Comparison of ENCODE assay signal across 18 cellular contexts in genomic region chrX:43970528-43970927, GRCh38. TPM values are rescaled to one million over a fixed set of nuclear protein-coding genes. Genes with fewer than 3 reads are reported as not detected.
DNase-seq lines count a peak whose midpoint lies in the region; TF ChIP-seq lines count a peak whose summit lies in the region.
"Had no signal": no experiment of that assay in that cellular context is flagged by ENCODE, and none has a peak within 500 bp of the region (broad histone marks: within the 10 kb centered on the region; RNA-seq: fewer than 3 reads in every experiment).

No MANE protein-coding gene starts in this region.

- TF ChIP-seq CTCF in MCF 10A (IDR thresholded peaks at IDR 0.05; ENCODE audit: unreplicated experiment) (no peak), right atrium auricular region (IDR thresholded peaks at IDR 0.05) (no peak), prostate gland (IDR thresholded peaks at IDR 0.05) (no peak)

- CTCF ChIA-PET in MCF 10A (lab: Yijun Ruan, JAX) = no interaction called here

- WGBS in prostate gland = 89% methylated on average over 5 of the region's 5 CpGs

- H3K4me3 ChIP-seq in MG63 = no peak overlapping the region
- H3K4me3 ChIP-seq in SJCRH30 = no peak overlapping the region
- no peak overlapping the region for H3K4me3 ChIP-seq in right atrium auricular region
- no peak overlapping the region for H3K4me3 ChIP-seq in prostate gland
- H3K4me3 ChIP-seq: PC-9 had no signal

- no peaks in the 10 kb centered on the region for H3K36me3 ChIP-seq in MG63
- no peaks in the 10 kb centered on the region for H3K36me3 ChIP-seq in SJCRH30
- H3K36me3 ChIP-seq in right atrium auricular region = no peaks in the 10 kb centered on the region
- no peaks in the 10 kb centered on the region for H3K36me3 ChIP-seq in prostate gland

- TF ChIP-seq POLR2A in prostate gland (IDR thresholded peaks at IDR 0.05) = no peak

- H3K27ac Mint-ChIP-seq in MCF 10A (ENCODE audit: low read depth, unreplicated experiment) = no peak overlapping the region
- H3K27ac Mint-ChIP-seq: activated CD4-positive, alpha-beta T cell treated with anti-CD3 and anti-CD28 coated beads, Interleukin-2, amount 10 ng/mL, durations not matched to agents 24 days and 14 days; activated T-cell treated with anti-CD3 and anti-CD28 coated beads, Interleukin-2, amount 50 U/mL, for 24 hours; stimulated activated memory B cell treated with anti-CD40 and anti-IgM and Interleukin-4, amounts not matched to agents 10 μg/mL and 1 μg/mL and 100 μg/mL, for 72 hours had no signal

- H3K4me1 Mint-ChIP-seq in MCF 10A (ENCODE audit: insufficient read depth, unreplicated experiment) = peaks cover 16% of the 10 kb centered on the region

- H3K36me3 Mint-ChIP-seq in MCF 10A (ENCODE audit: insufficient read depth, unreplicated experiment) = no peaks in the 10 kb centered on the region
- H3K36me3 Mint-ChIP-seq: stimulated activated memory B cell treated with anti-CD40 and anti-IgM and Interleukin-4, amounts not matched to agents 10 μg/mL and 1 μg/mL and 100 μg/mL, for 72 hours had no signal

- DNase-seq in COLO829 (ENCODE audit: low spot score) (peak; percentile 32), MG63 (peak; percentile 53), MCF 10A (ENCODE audit: unreplicated experiment) (peak; percentile 17), SJCRH30 (no peak), right atrium auricular region (ENCODE audit: low spot score) (no peak), prostate gland (ENCODE audit: low spot score) (no peak), DMS153 (lab: John Stamatoyannopoulos, UW) (no peak)
- DNase-seq: activated CD4-positive, alpha-beta T cell treated with anti-CD3 and anti-CD28 coated beads, Interleukin-2, amount 10 ng/mL, durations not matched to agents 24 days and 14 days; activated T-cell treated with anti-CD3 and anti-CD28 coated beads, Interleukin-2, amount 50 U/mL, for 24 hours; GOT3; NCI-H1048; stimulated activated CD4-positive, alpha-beta T cell treated with anti-CD3 and anti-CD28 coated beads, Interleukin-4, amount 100 ng/mL, for 24 hours; T-helper 2 cell had no signal

- H3K4me3 Mint-ChIP-seq in MCF 10A (ENCODE audit: unreplicated experiment) = no peak overlapping the region
- H3K4me3 Mint-ChIP-seq: activated CD4-positive, alpha-beta T cell treated with anti-CD3 and anti-CD28 coated beads, Interleukin-2, amount 10 ng/mL, durations not matched to agents 24 days and 14 days; activated T-cell treated with anti-CD3 and anti-CD28 coated beads, Interleukin-2, amount 50 U/mL, for 24 hours; stimulated activated memory B cell treated with anti-CD40 and anti-IgM and Interleukin-4, amounts not matched to agents 10 μg/mL and 1 μg/mL and 100 μg/mL, for 72 hours had no signal

- intact Hi-C loops in MCF 10A (cut with micrococcal nuclease) (no loop called here), prostate gland (cut with DNase I) (loop anchor here (5.0 kb wide), 1 partner anchor 902 kb away; the partner anchor contains the start of gene KDM6A)

- BruUV-seq in MCF 10A (replicated peaks; lab: Mats Ljungman, UMichigan) = no TSS peak

- H3K27me3 Mint-ChIP-seq in MCF 10A (ENCODE audit: insufficient read depth, unreplicated experiment) = peaks cover 86% of the 10 kb centered on the region

- H3K9me3 ChIP-seq in MG63 = no peaks in the 10 kb centered on the region
- H3K9me3 ChIP-seq in SJCRH30 (replicated peaks) = no peaks in the 10 kb centered on the region
- H3K9me3 ChIP-seq in right atrium auricular region = no peaks in the 10 kb centered on the region
- no peaks in the 10 kb centered on the region for H3K9me3 ChIP-seq in prostate gland

- no peaks in the 10 kb centered on the region for H3K27me3 ChIP-seq in MG63
- no peaks in the 10 kb centered on the region for H3K27me3 ChIP-seq in layer of hippocampus (ENCODE audit: control insufficient read depth, insufficient read depth, low read length)
- no peaks in the 10 kb centered on the region for H3K27me3 ChIP-seq in SJCRH30
- no peaks in the 10 kb centered on the region for H3K27me3 ChIP-seq in right atrium auricular region
- H3K27me3 ChIP-seq in prostate gland (replicated peaks; ENCODE audit: insufficient read depth) = no peaks in the 10 kb centered on the region

- H3K4me1 ChIP-seq in SJCRH30 = no peaks in the 10 kb centered on the region
- peaks cover 0 to 11% of the 10 kb centered on the region in 2 donors for H3K4me1 ChIP-seq in right atrium auricular region
- H3K4me1 ChIP-seq in prostate gland (replicated peaks) = no peaks in the 10 kb centered on the region

- POLR2A ChIA-PET in MCF 10A (lab: Yijun Ruan, JAX) = no interaction called here

- no peaks in the 10 kb centered on the region for H3K9me3 Mint-ChIP-seq in MCF 10A (ENCODE audit: unreplicated experiment)
- H3K9me3 Mint-ChIP-seq: activated CD4-positive, alpha-beta T cell treated with anti-CD3 and anti-CD28 coated beads, Interleukin-2, amount 10 ng/mL, durations not matched to agents 24 days and 14 days; activated T-cell treated with anti-CD3 and anti-CD28 coated beads, Interleukin-2, amount 50 U/mL, for 24 hours; stimulated activated memory B cell treated with anti-CD40 and anti-IgM and Interleukin-4, amounts not matched to agents 10 μg/mL and 1 μg/mL and 100 μg/mL, for 72 hours had no signal

- H3K27ac ChIP-seq in layer of hippocampus (ENCODE audit: low read depth, low read length) (peak overlapping the region; percentile 80), SJCRH30 (no peak overlapping the region; the same call in 1 of the 2 replicates), right atrium auricular region (no peak overlapping the region), prostate gland (no peak overlapping the region)
- H3K27ac ChIP-seq: PC-9 had no signal

RNA-seq across cellular contexts. Expression of gene NDP, which starts 2.7 kb away (rescaled TPM):
- total RNA-seq in MG63 (2014; rRNA removed; shearing (Covaris generic); ENCODE audit: low replicate concordance) = 0.10 and 1.4 TPM in 2 replicates
- total RNA-seq in MCF 10A (2022) = not detected in 2 replicates
- total RNA-seq in SJCRH30 (2014; rRNA removed; shearing (Covaris generic)) = 0.08 TPM in 1 of 2 replicates, not detected in the other
- total RNA-seq in right atrium auricular region = under 1 TPM in 1 of 2 donors, not detected in 1; 0.20 TPM
- 1 to 10 TPM; 3.3 to 4.6 TPM for total RNA-seq in prostate gland
- total RNA-seq: activated CD4-positive, alpha-beta T cell treated with anti-CD3 and anti-CD28 coated beads, Interleukin-2, amount 10 ng/mL, durations not matched to agents 24 days and 14 days; HT-29; kidney epithelial cell; PC-9 had no signal

Comparison
In these comparisons a context has a peak if more than half of its experiments do, and no peak if none do; other contexts are left out.
1. DNase-seq: peak in COLO829 (single experiment), MG63 (single experiment) and MCF 10A (single experiment); none in SJCRH30 (0 of 2), right atrium auricular region (single experiment), prostate gland (single experiment) and DMS153 (single experiment).